Comparison of ENCODE assay signal across 32 cellular contexts in genomic region chr5:93428868-93429267, GRCh38.
A peak's percentile ranks its signal among the peaks of the same experiment; 100 is the strongest.
DNase-seq lines count a peak whose midpoint lies in the region; ATAC-seq and TF ChIP-seq lines count a peak whose summit lies in the region.
"Had no signal": no experiment of that assay in that cellular context is flagged by ENCODE, and none has a peak within 500 bp of the region (broad histone marks: within the 10 kb centered on the region; RNA-seq: fewer than 3 reads in every experiment).

No MANE protein-coding gene starts in this region.

- intact Hi-C loops in uterus (cut with DNase I; ENCODE audit: low total_unique reads): no loop called here

- DNase-seq in BJ (ENCODE audit: low read depth) (peak; percentile 10), HS-27A (ENCODE audit: low read depth) (peak; percentile 4), adipocyte (ENCODE audit: low read depth) (peak; percentile 9), foreskin keratinocyte (no peak), uterus (no peak), SHP77 treated with DMSO at 0.1 percent for 48 hours (lab: John Stamatoyannopoulos, UW) (no peak), amygdala (lab: John Stamatoyannopoulos, UW) (no peak), anterior cingulate cortex (lab: John Stamatoyannopoulos, UW) (no peak)
- DNase-seq: ACHN; activated CD4-positive, alpha-beta T cell treated with anti-CD3 and anti-CD28 coated beads for 36 hours; activated naive CD4-positive, alpha-beta T cell treated with Interleukin-2 at 50 U/mL for 16 hours; activated T-cell treated with anti-CD3 and anti-CD28 coated beads, Interleukin-2, amount 50 U/mL, for 48 hours; Caco-2; cerebellar nuclear complex; DND-41; effector CD4-positive, alpha-beta T cell; erythroblast; gastrocnemius medialis; MM.1S; naive thymus-derived CD4-positive, alpha-beta T cell; NCI-H1417 treated with DMSO at 0.1 percent for 48 hours; NCI-H510A treated with DMSO at 0.1 percent for 48 hours; right cardiac atrium; stimulated activated CD4-positive, alpha-beta T cell treated with anti-CD3 and anti-CD28 coated beads, Interleukin-4, amount 100 ng/mL, for 1 hour; T-helper 2 cell had no signal

- H3K36me3 ChIP-seq in BJ (ENCODE audit: control insufficient read depth, insufficient read depth, low read length) (no peaks in the 10 kb centered on the region), adipocyte (ENCODE audit: control insufficient read depth, insufficient read depth, low read length, severe bottlenecking) (no peaks in the 10 kb centered on the region), uterus (no peaks in the 10 kb centered on the region)
- H3K36me3 ChIP-seq: ascending aorta; BLaER1 treated with 17β-estradiol and CSF1 and Interleukin-3, amounts not matched to agents 10 nM and 100 nM; gastrocnemius medialis had no signal

- H3K4me1 ChIP-seq in adipocyte (ENCODE audit: control insufficient read depth, insufficient read depth, low read length) (peaks cover 6% of the 10 kb centered on the region), foreskin keratinocyte (no peaks in the 10 kb centered on the region), uterus (no peaks in the 10 kb centered on the region)
- H3K4me1 ChIP-seq: ascending aorta; BLaER1 treated with 17β-estradiol and CSF1 and Interleukin-3, amounts not matched to agents 10 nM and 100 nM; Caco-2; gastrocnemius medialis; parathyroid adenoma had no signal

- CTCF ChIA-PET in BJ (lab: Yijun Ruan, JAX): interaction anchor here (0.5 to 1.4 kb wide), 2 partner anchors 12 to 58 kb away, joined by 3 to 4 read pairs; no protein-coding TSS in a partner anchor

- POLR2A ChIA-PET in BJ (lab: Charles Lee): no interaction called here

- H3K9me3 ChIP-seq in adipocyte (ENCODE audit: control insufficient read depth, low read length) (no peaks in the 10 kb centered on the region), uterus (no peaks in the 10 kb centered on the region)
- H3K9me3 ChIP-seq: ascending aorta; BLaER1 treated with 17β-estradiol and CSF1 and Interleukin-3, amounts not matched to agents 10 nM and 100 nM; Caco-2; gastrocnemius medialis had no signal

- no peaks in the 10 kb centered on the region for H3K27me3 ChIP-seq in BJ (ENCODE audit: control insufficient read depth, insufficient read depth, low read length)
- H3K27me3 ChIP-seq in adipocyte (replicated peaks; ENCODE audit: control insufficient read depth, insufficient read depth, low read length): no peaks in the 10 kb centered on the region
- peaks cover 30% of the 10 kb centered on the region for H3K27me3 ChIP-seq in foreskin keratinocyte
- no peaks in the 10 kb centered on the region for H3K27me3 ChIP-seq in uterus
- H3K27me3 ChIP-seq: ascending aorta; BLaER1 treated with 17β-estradiol and CSF1 and Interleukin-3, amounts not matched to agents 10 nM and 100 nM; gastrocnemius medialis; hepatocyte had no signal

- H3K27ac ChIP-seq in foreskin keratinocyte (no peak overlapping the region), uterus (no peak overlapping the region)
- H3K27ac ChIP-seq: ascending aorta; BLaER1 treated with 17β-estradiol and CSF1 and Interleukin-3, amounts not matched to agents 10 nM and 100 nM; gastrocnemius medialis; hepatocyte; parathyroid adenoma; PC-9 had no signal

- TF ChIP-seq CTCF in BJ (IDR thresholded peaks at IDR 0.05; ENCODE audit: insufficient read depth, low read depth, low read length): no peak
- TF ChIP-seq CTCF in foreskin keratinocyte (conservative IDR thresholded peaks at IDR 0.05): no peak
- no peak for TF ChIP-seq CTCF in uterus (IDR thresholded peaks at IDR 0.05)

- H3K4me3 ChIP-seq in BJ (ENCODE audit: low read depth, low read length): no peak overlapping the region
- H3K4me3 ChIP-seq in adipocyte (ENCODE audit: low read length): no peak overlapping the region
- no peak overlapping the region for H3K4me3 ChIP-seq in uterus
- H3K4me3 ChIP-seq: ascending aorta; BLaER1 treated with 17β-estradiol and CSF1 and Interleukin-3, amounts not matched to agents 10 nM and 100 nM; gastrocnemius medialis; hepatocyte; PC-9 had no signal

- H3K9ac ChIP-seq in adipocyte (ENCODE audit: low read length): no peak overlapping the region
- H3K9ac ChIP-seq: BLaER1 treated with 17β-estradiol and CSF1 and Interleukin-3, amounts not matched to agents 10 nM and 100 nM; parathyroid adenoma had no signal

- peak; percentile 23 for ATAC-seq in foreskin keratinocyte
- ATAC-seq: activated CD4-positive, alpha-beta T cell treated with anti-CD3 and anti-CD28 coated beads for 36 hours; gastrocnemius medialis; left lobe of liver; naive thymus-derived CD4-positive, alpha-beta T cell; right cardiac atrium; stimulated activated memory B cell treated with anti-CD40 and anti-IgM and Interleukin-4, amounts not matched to agents 10 μg/mL and 1 μg/mL and 100 μg/mL, for 72 hours had no signal

- no peak for TF ChIP-seq POLR2A in uterus (IDR thresholded peaks at IDR 0.05)

Comparison
In these comparisons a context has a peak if more than half of its experiments do, and no peak if none do; other contexts are left out.
1. DNase-seq: peak in BJ (single experiment), HS-27A (single experiment) and adipocyte (single experiment); none in foreskin keratinocyte (0 of 2), uterus (0 of 2), SHP77 treated with DMSO at 0.1 percent for 48 hours (single experiment), amygdala (0 of 56) and anterior cingulate cortex (0 of 58).